13 cellular contexts compared by ENCODE assay signal in the genomic region with DNA sequence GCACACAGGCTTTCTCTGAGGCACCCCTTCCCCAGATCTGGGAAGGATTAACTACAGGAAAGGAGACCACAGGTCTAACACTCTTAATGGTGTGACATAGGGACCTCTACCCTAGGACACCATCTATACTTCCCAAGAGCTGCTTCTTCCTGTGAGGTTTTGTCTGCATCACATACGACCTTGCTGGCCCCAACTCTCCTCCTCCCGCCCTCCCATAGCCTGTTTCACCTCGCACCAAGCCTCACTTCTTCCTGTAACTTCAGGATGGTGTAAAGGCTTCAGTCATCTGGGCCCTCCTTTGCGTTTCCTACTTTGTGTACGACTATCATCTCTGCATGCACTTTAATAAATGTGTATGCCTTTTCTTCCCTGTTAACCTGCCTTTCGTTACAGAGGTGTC.
A peak's percentile ranks its signal among the peaks of the same experiment; 100 is the strongest.
DNase-seq lines count a peak whose midpoint lies in the region; ATAC-seq lines count a peak whose summit lies in the region.
"Had no signal": no experiment of that assay in that cellular context is flagged by ENCODE, and none has a peak within 500 bp of the region (broad histone marks: within the 10 kb centered on the region; RNA-seq: fewer than 3 reads in every experiment).

No MANE protein-coding gene starts in this region.

- peak overlapping the region; percentile 53 for H3K27ac Mint-ChIP-seq in activated naive CD4-positive, alpha-beta T cell treated with anti-CD3 and anti-CD28 coated beads, Interleukin-2, amount 10 ng/mL, durations not matched to agents 7 days and 5 days
- no peak overlapping the region for H3K27ac Mint-ChIP-seq in activated CD4-positive, alpha-beta memory T cell treated with anti-CD3 and anti-CD28 coated beads, Interleukin-2, amount 10 ng/mL, durations not matched to agents 7 days and 5 days
- H3K27ac Mint-ChIP-seq: B cell; CD8-positive, alpha-beta T cell; GM23338 had no signal

- H3K9me3 Mint-ChIP-seq in activated naive CD4-positive, alpha-beta T cell treated with anti-CD3 and anti-CD28 coated beads, Interleukin-2, amount 10 ng/mL, durations not matched to agents 7 days and 5 days, result peaks cover 16% of the 10 kb centered on the region
- peaks cover 7% of the 10 kb centered on the region for H3K9me3 Mint-ChIP-seq in activated CD4-positive, alpha-beta memory T cell treated with anti-CD3 and anti-CD28 coated beads, Interleukin-2, amount 10 ng/mL, durations not matched to agents 7 days and 5 days
- H3K9me3 Mint-ChIP-seq: CD8-positive, alpha-beta T cell had no signal

- H3K27me3 Mint-ChIP-seq in activated naive CD4-positive, alpha-beta T cell treated with anti-CD3 and anti-CD28 coated beads, Interleukin-2, amount 10 ng/mL, durations not matched to agents 7 days and 5 days, result no peaks in the 10 kb centered on the region
- H3K27me3 Mint-ChIP-seq in activated CD4-positive, alpha-beta memory T cell treated with anti-CD3 and anti-CD28 coated beads, Interleukin-2, amount 10 ng/mL, durations not matched to agents 7 days and 5 days, result no peaks in the 10 kb centered on the region
- H3K27me3 Mint-ChIP-seq: B cell had no signal

- H3K4me3 Mint-ChIP-seq in activated naive CD4-positive, alpha-beta T cell treated with anti-CD3 and anti-CD28 coated beads, Interleukin-2, amount 10 ng/mL, durations not matched to agents 7 days and 5 days, result no peak overlapping the region
- no peak overlapping the region for H3K4me3 Mint-ChIP-seq in activated CD4-positive, alpha-beta memory T cell treated with anti-CD3 and anti-CD28 coated beads, Interleukin-2, amount 10 ng/mL, durations not matched to agents 7 days and 5 days
- H3K4me3 Mint-ChIP-seq: B cell; CD8-positive, alpha-beta T cell; GM23338 had no signal

- peak; percentile 15 for ATAC-seq in sciatic nerve
- ATAC-seq: CD8-positive, alpha-beta T cell; GM23338 had no signal

- peaks cover 3% of the 10 kb centered on the region for H3K36me3 Mint-ChIP-seq in activated naive CD4-positive, alpha-beta T cell treated with anti-CD3 and anti-CD28 coated beads, Interleukin-2, amount 10 ng/mL, durations not matched to agents 7 days and 5 days
- H3K36me3 Mint-ChIP-seq in activated CD4-positive, alpha-beta memory T cell treated with anti-CD3 and anti-CD28 coated beads, Interleukin-2, amount 10 ng/mL, durations not matched to agents 7 days and 5 days (ENCODE audit: low read depth), result peaks cover 9% of the 10 kb centered on the region
- H3K36me3 Mint-ChIP-seq: CD8-positive, alpha-beta T cell had no signal

- CTCF ChIA-PET in activated naive CD4-positive, alpha-beta T cell treated with anti-CD3 and anti-CD28 coated beads, Interleukin-2, amount 10 ng/mL, durations not matched to agents 7 days and 5 days (lab: Charles Lee), result no interaction called here
- CTCF ChIA-PET in activated CD4-positive, alpha-beta memory T cell treated with anti-CD3 and anti-CD28 coated beads, Interleukin-2, amount 10 ng/mL, durations not matched to agents 7 days and 5 days (lab: Charles Lee), result no interaction called here

- peaks cover 46% of the 10 kb centered on the region for H3K4me1 Mint-ChIP-seq in activated naive CD4-positive, alpha-beta T cell treated with anti-CD3 and anti-CD28 coated beads, Interleukin-2, amount 10 ng/mL, durations not matched to agents 7 days and 5 days
- H3K4me1 Mint-ChIP-seq in activated CD4-positive, alpha-beta memory T cell treated with anti-CD3 and anti-CD28 coated beads, Interleukin-2, amount 10 ng/mL, durations not matched to agents 7 days and 5 days, result peaks cover 29% of the 10 kb centered on the region
- H3K4me1 Mint-ChIP-seq: B cell had no signal

- POLR2A ChIA-PET in activated CD4-positive, alpha-beta memory T cell treated with anti-CD3 and anti-CD28 coated beads, Interleukin-2, amount 10 ng/mL, durations not matched to agents 7 days and 5 days (lab: Charles Lee), result no interaction called here

- intact Hi-C loops in sciatic nerve (cut with DNase I), result no loop called here

- peak; percentile 55 for DNase-seq in activated naive CD4-positive, alpha-beta T cell treated with anti-CD3 and anti-CD28 coated beads, Interleukin-2, amount 10 ng/mL, durations not matched to agents 7 days and 5 days
- no peak for DNase-seq in activated naive CD4-positive, alpha-beta T cell treated with anti-CD3 and anti-CD28 coated beads, Interleukin-2, amount 50 U/mL, for 16 hours
- DNase-seq in activated CD4-positive, alpha-beta memory T cell treated with anti-CD3 and anti-CD28 coated beads, Interleukin-2, amount 10 ng/mL, durations not matched to agents 7 days and 5 days, result peak; percentile 31
- DNase-seq in sciatic nerve (ENCODE audit: low spot score) (no peak), NCI-H2107 (lab: John Stamatoyannopoulos, UW) (no peak), RPMI8226 (no peak)
- DNase-seq: Calu3; CD8-positive, alpha-beta T cell; DMS79 treated with DMSO at 0.1 percent for 48 hours; GF-D8; HCEC 1CT had no signal

Comparison
In these comparisons a context has a peak if more than half of its experiments do, and no peak if none do; other contexts are left out.
1. DNase-seq: peak in activated naive CD4-positive, alpha-beta T cell treated with anti-CD3 and anti-CD28 coated beads, Interleukin-2, amount 10 ng/mL, durations not matched to agents 7 days and 5 days (single experiment) and activated CD4-positive, alpha-beta memory T cell treated with anti-CD3 and anti-CD28 coated beads, Interleukin-2, amount 10 ng/mL, durations not matched to agents 7 days and 5 days (single experiment); none in activated naive CD4-positive, alpha-beta T cell treated with anti-CD3 and anti-CD28 coated beads, Interleukin-2, amount 50 U/mL, for 16 hours (single experiment), sciatic nerve (single experiment), NCI-H2107 (single experiment) and RPMI8226 (single experiment).